Comparison of ENCODE assay signal across 16 cellular contexts in genomic region chr6:137097057-137097456, GRCh38. TPM values are rescaled to one million over a fixed set of nuclear protein-coding genes. Genes with fewer than 3 reads are reported as not detected.
DNase-seq lines count a peak whose midpoint lies in the region; ATAC-seq and TF ChIP-seq lines count a peak whose summit lies in the region.
"Had no signal": no experiment of that assay in that cellular context is flagged by ENCODE, and none has a peak within 500 bp of the region (broad histone marks: within the 10 kb centered on the region; RNA-seq: fewer than 3 reads in every experiment).

No MANE protein-coding gene starts in this region.

- TF ChIP-seq CTCF in GM06990 (IDR thresholded peaks at IDR 0.05; ENCODE audit: insufficient read depth, low read length, poor library complexity, severe bottlenecking): no peak
- no peak for TF ChIP-seq CTCF in activated B cell treated with CpG ODN at 0.5 μM for 24 hours (IDR thresholded peaks at IDR 0.05)

- peak overlapping the region; percentile 79 for H3K27ac Mint-ChIP-seq in activated B cell treated with CpG ODN at 0.5 μM for 24 hours
- H3K27ac Mint-ChIP-seq: activated CD8-positive, alpha-beta memory T cell treated with anti-CD3 and anti-CD28 coated beads, Interleukin-2, amount 10 ng/mL, durations not matched to agents 7 days and 5 days; activated naive CD4-positive, alpha-beta T cell treated with anti-CD3 and anti-CD28 coated beads for 36 hours; naive thymus-derived CD4-positive, alpha-beta T cell had no signal

- H3K9me3 Mint-ChIP-seq in activated B cell treated with CpG ODN at 0.5 μM for 24 hours: no peaks in the 10 kb centered on the region
- H3K9me3 Mint-ChIP-seq: activated naive CD4-positive, alpha-beta T cell treated with anti-CD3 and anti-CD28 coated beads for 36 hours; naive thymus-derived CD4-positive, alpha-beta T cell had no signal

- H3K4me1 Mint-ChIP-seq in activated B cell treated with CpG ODN at 0.5 μM for 24 hours: peaks cover 88% of the 10 kb centered on the region

- H3K4me3 ChIP-seq in GM06990 (replicated peaks; ENCODE audit: low read depth, low read length): no peak overlapping the region
- H3K4me3 ChIP-seq: heart right ventricle had no signal

- peak overlapping the region; percentile 41 for H3K4me3 Mint-ChIP-seq in activated B cell treated with CpG ODN at 0.5 μM for 24 hours
- H3K4me3 Mint-ChIP-seq: activated CD8-positive, alpha-beta memory T cell treated with anti-CD3 and anti-CD28 coated beads, Interleukin-2, amount 10 ng/mL, durations not matched to agents 7 days and 5 days; activated naive CD4-positive, alpha-beta T cell treated with anti-CD3 and anti-CD28 coated beads for 36 hours; naive thymus-derived CD4-positive, alpha-beta T cell had no signal

- peak; percentile 56 for DNase-seq in GM06990 (ENCODE audit: extremely low read depth, insufficient read length)
- DNase-seq in activated B cell treated with CpG ODN at 0.5 μM for 24 hours: no peak
- DNase-seq in SKM-1 (lab: John Stamatoyannopoulos, UW; ENCODE audit: unreplicated experiment): no peak
- no peak for DNase-seq in COLO668 (lab: John Stamatoyannopoulos, UW; ENCODE audit: unreplicated experiment)
- no peak for DNase-seq in GOT3 (lab: John Stamatoyannopoulos, UW)
- DNase-seq: activated CD8-positive, alpha-beta memory T cell treated with anti-CD3 and anti-CD28 coated beads, Interleukin-2, amount 10 ng/mL, durations not matched to agents 7 days and 5 days; activated naive CD4-positive, alpha-beta T cell treated with anti-CD3 and anti-CD28 coated beads for 36 hours; heart right ventricle; MV-4-11; naive thymus-derived CD4-positive, alpha-beta T cell; SK-N-SH; stimulated activated CD4-positive, alpha-beta T cell treated with anti-CD3 and anti-CD28 coated beads, Interleukin-1b, Interleukin-23, amount 100 ng/mL, for 48 hours; trophoblast cell had no signal

- no peaks in the 10 kb centered on the region for H3K36me3 ChIP-seq in GM06990 (ENCODE audit: control insufficient read depth, insufficient read depth, low read length)
- H3K36me3 ChIP-seq: heart right ventricle had no signal

- no peaks in the 10 kb centered on the region for H3K27me3 Mint-ChIP-seq in activated B cell treated with CpG ODN at 0.5 μM for 24 hours
- H3K27me3 Mint-ChIP-seq: naive thymus-derived CD4-positive, alpha-beta T cell had no signal

- POLR2A ChIA-PET in activated B cell treated with CpG ODN at 0.5 μM for 24 hours (lab: Charles Lee): interaction anchor here (1.0 to 4.2 kb wide), 7 partner anchors 10 to 126 kb away, joined by 3 to 44 read pairs (median 7); no protein-coding TSS in a partner anchor

- CTCF ChIA-PET in activated B cell treated with CpG ODN at 0.5 μM for 24 hours (lab: Charles Lee): interaction anchor here (0.6 to 6.2 kb wide), 8 partner anchors 9 to 217 kb away, joined by 3 to 102 read pairs (median 4); no protein-coding TSS in a partner anchor

- peak; percentile 38 for ATAC-seq in GM19351 (IDR thresholded peaks at IDR 0.05; ENCODE audit: unreplicated experiment)
- ATAC-seq in HG02981 (IDR thresholded peaks at IDR 0.05; ENCODE audit: unreplicated experiment): peak; percentile 31
- ATAC-seq in activated B cell treated with CpG ODN at 0.5 μM for 24 hours (ENCODE audit: low read depth): no peak
- no peak for ATAC-seq in activated CD4-positive, CD25-positive, alpha-beta regulatory T cell treated with anti-CD3 and anti-CD28 coated beads, Interleukin-2, amount 50 U/mL, for 24 hours
- ATAC-seq: activated CD8-positive, alpha-beta memory T cell treated with anti-CD3 and anti-CD28 coated beads, Interleukin-2, amount 10 ng/mL, durations not matched to agents 7 days and 5 days; heart right ventricle; naive thymus-derived CD4-positive, alpha-beta T cell had no signal

- no peaks in the 10 kb centered on the region for H3K27me3 ChIP-seq in GM06990 (replicated peaks; ENCODE audit: control insufficient read depth, insufficient read depth, low read length)
- H3K27me3 ChIP-seq: heart right ventricle had no signal

- intact Hi-C loops in activated B cell treated with CpG ODN at 0.5 μM for 24 hours (cut with micrococcal nuclease): loop anchor here (10.0 kb wide), 1 partner anchor 452 kb away; no protein-coding TSS in a partner anchor

- H3K36me3 Mint-ChIP-seq in activated B cell treated with CpG ODN at 0.5 μM for 24 hours (ENCODE audit: low read depth): no peaks in the 10 kb centered on the region

RNA-seq across cellular contexts. Expression of gene IL20RA, which starts 52.3 kb away (rescaled TPM):
- total RNA-seq in activated B cell treated with CpG ODN at 0.5 μM for 24 hours: not detected in 2 replicates
- total RNA-seq: activated CD8-positive, alpha-beta memory T cell treated with anti-CD3 and anti-CD28 coated beads, Interleukin-2, amount 10 ng/mL, durations not matched to agents 7 days and 5 days; activated naive CD4-positive, alpha-beta T cell treated with anti-CD3 and anti-CD28 coated beads for 36 hours; naive thymus-derived CD4-positive, alpha-beta T cell had no signal

Comparison
In these comparisons a context has a peak if more than half of its experiments do, and no peak if none do; other contexts are left out.
1. ATAC-seq: peak in GM19351 (single experiment) and HG02981 (single experiment); none in activated B cell treated with CpG ODN at 0.5 μM for 24 hours (single experiment) and activated CD4-positive, CD25-positive, alpha-beta regulatory T cell treated with anti-CD3 and anti-CD28 coated beads, Interleukin-2, amount 50 U/mL, for 24 hours (0 of 2).